27 cellular contexts compared by ENCODE assay signal in genomic region chr5:149150457-149150856, GRCh38. TPM values are rescaled to one million over a fixed set of nuclear protein-coding genes. Genes with fewer than 3 reads are reported as not detected.
DNase-seq lines count a peak whose midpoint lies in the region; ATAC-seq, FAIRE-seq and TF ChIP-seq lines count a peak whose summit lies in the region.
"Had no signal": no experiment of that assay in that cellular context is flagged by ENCODE, and none has a peak within 500 bp of the region (broad histone marks: within the 10 kb centered on the region; RNA-seq: fewer than 3 reads in every experiment).

No MANE protein-coding gene starts in this region.

- H3K9me1 ChIP-seq in K562 (ENCODE audit: control insufficient read depth, insufficient read depth, low read length): no peaks in the 10 kb centered on the region

- FAIRE-seq in K562 (lab: Jason Lieb, UNC) (no peak), HepG2 (lab: Jason Lieb, UNC) (no peak), small intestine (lab: Jason Lieb, UNC) (no peak)
- FAIRE-seq: H54, RCC 7860 had no signal

- TF ChIP-seq POLR2A in K562 (conservative IDR thresholded peaks at IDR 0.05): no peak
- TF ChIP-seq POLR2A in HepG2 (IDR thresholded peaks at IDR 0.05; ENCODE audit: insufficient read depth in 1 of 2, low read depth in 2 of 2, low read length in 2 of 2): no peak
- no peak for TF ChIP-seq POLR2A in spleen (IDR thresholded peaks at IDR 0.05)

- H3K79me2 ChIP-seq in K562 (ENCODE audit: control insufficient read depth, insufficient read depth, low read length): no peaks in the 10 kb centered on the region
- H3K79me2 ChIP-seq in HepG2 (ENCODE audit: insufficient read depth, low read length): no peaks in the 10 kb centered on the region
- H3K79me2 ChIP-seq in neural progenitor cell (ENCODE audit: low read depth): no peaks in the 10 kb centered on the region

- no peaks in the 10 kb centered on the region for H3K27me3 ChIP-seq in heart right ventricle
- peaks cover 0 to 10% of the 10 kb centered on the region in 2 experiments; a peak in 1 of 5 replicates for H3K27me3 ChIP-seq in K562 (ENCODE audit: control insufficient read depth in 2 of 2, insufficient read depth in 2 of 2, low read length in 2 of 2)
- H3K27me3 ChIP-seq in HepG2 (ENCODE audit: control insufficient read depth in 1 of 2, insufficient read depth in 2 of 2, low read length in 2 of 2): no peaks in the 10 kb centered on the region
- peaks cover 0 to 28% (median 0%) of the 10 kb centered on the region in 7 donors for H3K27me3 ChIP-seq in spleen (replicated peaks in 1 of 7)
- no peaks in the 10 kb centered on the region for H3K27me3 ChIP-seq in neural progenitor cell
- peaks cover 0 to 2% of the 10 kb centered on the region in 2 donors for H3K27me3 ChIP-seq in small intestine (ENCODE audit: control insufficient read depth in 2 of 2, insufficient read depth in 2 of 2, low read length in 2 of 2)
- H3K27me3 ChIP-seq: body of pancreas, ovary, transverse colon had no signal

- WGBS in heart right ventricle, 2 donors: 19 to 21% methylated on average over 5 of the region's 5 CpGs
- WGBS in K562 (ENCODE audit: insufficient coverage, low coverage, missing lambda C conversion rate): 7% methylated on average over 5 of the region's 5 CpGs
- WGBS in HepG2 (ENCODE audit: low lambda C conversion rate): 32% methylated on average over 5 of the region's 5 CpGs
- 21 to 48% (median 31%) methylated on average over 5 of the region's 5 CpGs for WGBS in spleen, 5 donors
- 19 to 39% (median 24%) methylated on average over 5 of the region's 5 CpGs for WGBS in small intestine, 3 donors

- intact Hi-C loops in heart right ventricle (cut with DNase I): no loop called here
- intact Hi-C loops in cardiac septum (cut with DNase I): no loop called here
- intact Hi-C loops in K562 (cut with micrococcal nuclease): no loop called here
- intact Hi-C loops in HepG2 (cut with micrococcal nuclease; ENCODE audit: unreplicated experiment): no loop called here
- intact Hi-C loops in spleen (cut with DNase I; ENCODE audit: low total_unique reads): no loop called here

- BruUV-seq in K562 (replicated peaks; lab: Mats Ljungman, UMichigan): no TSS peak
- no TSS peak for BruUV-seq in HepG2 (replicated peaks; lab: Mats Ljungman, UMichigan)

- no peak for TF ChIP-seq EP300 in K562 (IDR thresholded peaks at IDR 0.05; ENCODE audit: low read length)
- no peak for TF ChIP-seq EP300 in HepG2 (IDR thresholded peaks at IDR 0.05; ENCODE audit: low read depth in 2 of 2, low read length in 2 of 2)
- no peak for TF ChIP-seq EP300 in HepG2 (CRISPR knock-in tag; IDR thresholded peaks at IDR 0.05; ENCODE audit: borderline replicate concordance)

- H3K4me3 ChIP-seq in heart right ventricle: no peak overlapping the region
- H3K4me3 ChIP-seq in K562: no peak overlapping the region
- H3K4me3 ChIP-seq in HepG2 (replicated peaks in 1 of 3; ENCODE audit: insufficient read depth in 1 of 3, low read depth in 2 of 3, low read length in 3 of 3): no peak overlapping the region
- no peak overlapping the region for H3K4me3 ChIP-seq in spleen
- no peak overlapping the region for H3K4me3 ChIP-seq in neural progenitor cell
- no peak overlapping the region for H3K4me3 ChIP-seq in small intestine (ENCODE audit: low read depth in 1 of 2, low read length in 2 of 2)
- H3K4me3 ChIP-seq: body of pancreas, ovary, transverse colon had no signal

- CTCF ChIA-PET in K562 (lab: Yijun Ruan, JAX; ENCODE audit: low intra/inter-chr PET ratio): no interaction called here
- CTCF ChIA-PET in HepG2 (lab: Yijun Ruan, JAX; ENCODE audit: low intra/inter-chr PET ratio, low total read pairs): interaction anchor here (1.2 kb wide), 1 partner anchor 10 kb away, joined by 3 read pairs; the partner anchor contains the start of gene ABLIM3

- TF ChIP-seq RAD21 in K562 (CRISPR knock-in tag; conservative IDR thresholded peaks at IDR 0.05 in 1 of 2, IDR thresholded peaks at IDR 0.05 in 1 of 2) (no peak), HepG2 (CRISPR knock-in tag; IDR thresholded peaks at IDR 0.05) (no peak)

- peaks cover 15 to 89% (median 79%) of the 10 kb centered on the region in 9 donors for H3K4me1 ChIP-seq in heart right ventricle
- H3K4me1 ChIP-seq in K562 (replicated peaks in 1 of 2; ENCODE audit: control insufficient read depth in 2 of 2, insufficient read depth in 2 of 2, low read length in 2 of 2): peaks cover 2 to 31% of the 10 kb centered on the region in 2 experiments; a peak in 4 of 5 replicates
- H3K4me1 ChIP-seq in HepG2 (ENCODE audit: insufficient read depth, low read length): peaks cover 83% of the 10 kb centered on the region
- peaks cover 4 to 47% (median 25%) of the 10 kb centered on the region in 6 donors for H3K4me1 ChIP-seq in spleen
- H3K4me1 ChIP-seq in neural progenitor cell: no peaks in the 10 kb centered on the region
- no peaks in the 10 kb centered on the region for H3K4me1 ChIP-seq in small intestine (ENCODE audit: control insufficient read depth in 2 of 2, insufficient read depth in 1 of 2, low read depth in 1 of 2, low read length in 1 of 2)
- H3K4me1 ChIP-seq: transverse colon had no signal

- no peaks in the 10 kb centered on the region for H3K36me3 Mint-ChIP-seq in neural progenitor cell
- H3K36me3 Mint-ChIP-seq: activated CD4-positive, alpha-beta memory T cell treated with anti-CD3 and anti-CD28 coated beads for 36 hours; stimulated activated naive B cell treated with anti-CD40 and anti-IgM and Interleukin-4, amounts not matched to agents 10 μg/mL and 1 μg/mL and 100 μg/mL, for 72 hours had no signal

- H4K20me1 ChIP-seq in K562 (replicated peaks; ENCODE audit: control insufficient read depth, insufficient read depth, low read length) (no peaks in the 10 kb centered on the region), HepG2 (ENCODE audit: insufficient read depth, low read length) (no peaks in the 10 kb centered on the region), neural progenitor cell (ENCODE audit: low read depth) (no peaks in the 10 kb centered on the region)

- no peak overlapping the region for H3K9ac ChIP-seq in K562 (ENCODE audit: insufficient read depth in 1 of 2, low read depth in 2 of 2, low read length in 2 of 2)
- no peak overlapping the region for H3K9ac ChIP-seq in HepG2 (ENCODE audit: insufficient read depth, low read depth, low read length)
- no peak overlapping the region for H3K9ac ChIP-seq in neural progenitor cell
- H3K9ac ChIP-seq: KMS-11 had no signal

- H3K4me1 Mint-ChIP-seq in neural progenitor cell: peaks cover 15% of the 10 kb centered on the region
- H3K4me1 Mint-ChIP-seq: stimulated activated naive B cell treated with anti-CD40 and anti-IgM and Interleukin-4, amounts not matched to agents 10 μg/mL and 1 μg/mL and 100 μg/mL, for 72 hours had no signal

- no peaks in the 10 kb centered on the region for H3K9me3 Mint-ChIP-seq in neural progenitor cell
- H3K9me3 Mint-ChIP-seq: activated CD4-positive, alpha-beta memory T cell treated with anti-CD3 and anti-CD28 coated beads for 36 hours; activated naive CD4-positive, alpha-beta T cell treated with anti-CD3 and anti-CD28 coated beads, Interleukin-2, amount 50 U/mL, for 72 hours; activated T-cell treated with anti-CD3 and anti-CD28 coated beads, Interleukin-2, amount 50 U/mL, for 24 hours had no signal

- DNase-seq in heart right ventricle (no peak), cardiac septum (ENCODE audit: low spot score) (no peak), K562 (ENCODE audit: extremely low read depth in 1 of 4, low spot score in 3 of 4) (no peak), HepG2 (ENCODE audit: low spot score) (no peak), spleen (no peak), neural progenitor cell (ENCODE audit: low spot score) (no peak), small intestine (no peak)
- DNase-seq: ACHN; activated CD4-positive, alpha-beta memory T cell treated with anti-CD3 and anti-CD28 coated beads for 36 hours; activated T-cell treated with anti-CD3 and anti-CD28 coated beads, Interleukin-2, amount 50 U/mL, for 24 hours; body of pancreas; erythroblast; hypothalamus; NCI-H1417; NCI-H2171 treated with DMSO at 0.1 percent for 48 hours; NCI-H82; ovary; stimulated activated CD4-positive, alpha-beta T cell treated with anti-CD3 and anti-CD28 coated beads, Interleukin-12 subunit alpha, Interleukin-12 subunit beta, amount 100 ng/mL, for 4 hours; stimulated activated naive B cell treated with anti-CD40 and anti-IgM and Interleukin-4, amounts not matched to agents 10 μg/mL and 1 μg/mL and 100 μg/mL, for 72 hours; transverse colon; WERI-Rb-1 had no signal

- POLR2A ChIA-PET in K562 (lab: Yijun Ruan, JAX): no interaction called here
- POLR2A ChIA-PET in HepG2 (lab: Yijun Ruan, JAX): interaction anchor here (1.4 to 8.0 kb wide), 3 partner anchors 8 to 24 kb away, joined by 3 to 89 read pairs (median 74); no protein-coding TSS in a partner anchor

- in situ Hi-C loops in K562 (cut with MboI) (no loop called here), HepG2 (cut with HindIII; ENCODE audit: extremely low pct_ligation_motif_present, low pct_unique_long_range_greater_than_20kb) (no loop called here)

- H3K9me3 ChIP-seq in heart right ventricle (peaks cover 0 to 10% (median 0%) of the 10 kb centered on the region in 11 donors), K562 (replicated peaks; ENCODE audit: control insufficient read depth, insufficient read depth, low read depth, low read length) (no peaks in the 10 kb centered on the region), HepG2 (ENCODE audit: low read length) (no peaks in the 10 kb centered on the region), spleen (peaks cover 0 to 14% (median 0%) of the 10 kb centered on the region in 8 donors), neural progenitor cell (ENCODE audit: low read depth) (no peaks in the 10 kb centered on the region), small intestine (ENCODE audit: control insufficient read depth, low read depth) (no peaks in the 10 kb centered on the region)
- H3K9me3 ChIP-seq: body of pancreas, ovary, transverse colon had no signal

- no peaks in the 10 kb centered on the region for H3F3A ChIP-seq in neural progenitor cell (ENCODE audit: low read depth)

- H3K4me2 ChIP-seq in K562 (ENCODE audit: insufficient read depth, low read length) (no peak overlapping the region), HepG2 (ENCODE audit: low read depth, low read length) (no peak overlapping the region), neural progenitor cell (no peak overlapping the region)
- H3K4me2 ChIP-seq: KMS-11 had no signal

- H2AFZ ChIP-seq in K562 (ENCODE audit: low read depth, low read length): no peak overlapping the region
- no peak overlapping the region for H2AFZ ChIP-seq in HepG2 (ENCODE audit: low read length)
- no peak overlapping the region for H2AFZ ChIP-seq in neural progenitor cell (replicated peaks)

- ATAC-seq in heart right ventricle: peak in 6 of 8 donors; percentile 18 to 62 (median 46)
- ATAC-seq in K562: no peak
- ATAC-seq in HepG2: no peak
- no peak for ATAC-seq in HG02763 (IDR thresholded peaks at IDR 0.05; ENCODE audit: unreplicated experiment)
- ATAC-seq: activated naive CD4-positive, alpha-beta T cell treated with anti-CD3 and anti-CD28 coated beads, Interleukin-2, amount 50 U/mL, for 72 hours; body of pancreas; stimulated activated naive B cell treated with anti-CD40 and anti-IgM and Interleukin-4, amounts not matched to agents 10 μg/mL and 1 μg/mL and 100 μg/mL, for 72 hours had no signal

- no peak overlapping the region for H3K4me3 Mint-ChIP-seq in neural progenitor cell
- H3K4me3 Mint-ChIP-seq: activated CD4-positive, alpha-beta memory T cell treated with anti-CD3 and anti-CD28 coated beads for 36 hours; activated T-cell treated with anti-CD3 and anti-CD28 coated beads, Interleukin-2, amount 50 U/mL, for 24 hours; stimulated activated naive B cell treated with anti-CD40 and anti-IgM and Interleukin-4, amounts not matched to agents 10 μg/mL and 1 μg/mL and 100 μg/mL, for 72 hours had no signal

- H3K27ac ChIP-seq in heart right ventricle: peak overlapping the region; percentile 64 to 94 (median 88)
- H3K27ac ChIP-seq in K562 (ENCODE audit: extremely low read depth, low read depth, low read length): no peak overlapping the region
- H3K27ac ChIP-seq in HepG2 (ENCODE audit: extremely low read length, insufficient read depth, low read length): peak overlapping the region; percentile 4
- peak overlapping the region in 1 of 8 donors; percentile 4 for H3K27ac ChIP-seq in spleen
- H3K27ac ChIP-seq in neural progenitor cell: no peak overlapping the region
- no peak overlapping the region for H3K27ac ChIP-seq in small intestine (ENCODE audit: low read depth in 1 of 2, low read length in 1 of 2)
- H3K27ac ChIP-seq: body of pancreas, HL-60, KMS-11, ovary, transverse colon, WERI-Rb-1 had no signal

- TF ChIP-seq CTCF in heart right ventricle (IDR thresholded peaks at IDR 0.05): no peak
- TF ChIP-seq CTCF in K562 (IDR thresholded peaks at IDR 0.05 in 2 of 3, conservative IDR thresholded peaks at IDR 0.05 in 1 of 3; ENCODE audit: insufficient read depth in 2 of 3, low read depth in 1 of 3, low read length in 3 of 3): no peak
- no peak for TF ChIP-seq CTCF in HepG2 (CRISPR knock-in tag; IDR thresholded peaks at IDR 0.05)
- no peak for TF ChIP-seq CTCF in spleen (IDR thresholded peaks at IDR 0.05 in 8 of 11, conservative IDR thresholded peaks at IDR 0.05 in 3 of 11)
- TF ChIP-seq CTCF in neural progenitor cell (IDR thresholded peaks at IDR 0.05): no peak

- no peaks in the 10 kb centered on the region for H3K36me3 ChIP-seq in heart right ventricle
- H3K36me3 ChIP-seq in K562 (ENCODE audit: control insufficient read depth, insufficient read depth, low read length): no peaks in the 10 kb centered on the region
- no peaks in the 10 kb centered on the region for H3K36me3 ChIP-seq in HepG2 (replicated peaks in 1 of 2; ENCODE audit: control insufficient read depth in 1 of 2, insufficient read depth in 2 of 2, low read length in 2 of 2)
- H3K36me3 ChIP-seq in spleen: no peaks in the 10 kb centered on the region
- H3K36me3 ChIP-seq in neural progenitor cell: no peaks in the 10 kb centered on the region
- H3K36me3 ChIP-seq in small intestine (ENCODE audit: control insufficient read depth in 2 of 2, insufficient read depth in 2 of 2, low read length in 2 of 2): no peaks in the 10 kb centered on the region
- H3K36me3 ChIP-seq: ovary, transverse colon, WERI-Rb-1 had no signal

- no peak overlapping the region for H3K27ac Mint-ChIP-seq in neural progenitor cell
- H3K27ac Mint-ChIP-seq: activated CD4-positive, alpha-beta memory T cell treated with anti-CD3 and anti-CD28 coated beads for 36 hours; activated naive CD4-positive, alpha-beta T cell treated with anti-CD3 and anti-CD28 coated beads, Interleukin-2, amount 50 U/mL, for 72 hours; activated T-cell treated with anti-CD3 and anti-CD28 coated beads, Interleukin-2, amount 50 U/mL, for 24 hours; stimulated activated naive B cell treated with anti-CD40 and anti-IgM and Interleukin-4, amounts not matched to agents 10 μg/mL and 1 μg/mL and 100 μg/mL, for 72 hours had no signal

- no peaks in the 10 kb centered on the region for H3K27me3 Mint-ChIP-seq in neural progenitor cell (ENCODE audit: insufficient read depth, low read depth)

RNA-seq across cellular contexts. Expression of gene ABLIM3, which starts 9.2 kb away (rescaled TPM):
- total RNA-seq in heart right ventricle (100 to 1,000 TPM in 7 of 10 donors, 10 to 100 TPM in 3; 66.8 to 189 (median 106) TPM), cardiac septum (118 TPM), K562 (2014; rRNA removed) (0.08 and 0.14 TPM in 2 replicates), K562 (2014; rRNA removed; fragmentation: Illumina TruSeq; extraction: Trizol) (0.11 and 0.13 TPM in 2 replicates), K562 (2015; rRNA removed; fragmentation: Illumina TruSeq; extraction: Trizol) (0.04 and 0.08 TPM in 2 replicates), K562 (2021) (0.34 and 0.38 TPM in 2 replicates), HepG2 (2016; rRNA removed; fragmentation: Illumina TruSeq; extraction: Trizol) (0.53 and 0.67 TPM in 2 replicates), spleen (10 to 100 TPM; 12.8 to 32.9 (median 22.0) TPM), neural progenitor cell (ENCODE audit: low replicate concordance) (not detected in 2 replicates)
- polyA plus RNA-seq in heart right ventricle (10 to 100 TPM; 53.6 to 54.1 TPM), K562 (2011; rRNA removed) (0.03 TPM in 2 replicates), K562 (2014; fragmentation: Illumina TruSeq; extraction: Trizol) (0.19 and 0.26 TPM in 2 replicates), K562 (2014; fragmentation: Nextera tagmentation; extraction: Ambion mirVana) (under 1 TPM; 0.08 to 0.10 TPM), K562 (2014; rRNA removed) (0.15 and 0.22 TPM in 2 replicates), HepG2 (2011; rRNA removed) (6.3 and 9.7 TPM in 2 replicates), spleen (1 to 10 TPM; 3.3 to 5.2 (median 4.5) TPM), small intestine (10 to 100 TPM in 1 of 3 donors, 1 to 10 TPM in 1, under 1 TPM in 1; 0.89 to 10.0 (median 6.5) TPM)
- total RNA-seq in K562 (2011; cell fraction: chromatin; rRNA removed; ENCODE audit: low replicate concordance): 0.44 and 0.48 TPM in 2 replicates
- 0.26 and 0.50 TPM in 2 replicates for total RNA-seq in K562 (2011; cell fraction: nucleolus; rRNA removed)
- 0.23 and 0.29 TPM in 2 replicates for total RNA-seq in K562 (2011; cell fraction: nucleoplasm; rRNA removed)
- 0.07 TPM in 1 of 2 replicates, not detected in the other for polyA plus RNA-seq in K562 (2011; cell fraction: cytosol; rRNA removed)
- 0.10 TPM in 1 of 2 replicates, not detected in the other for polyA plus RNA-seq in K562 (2011; cell fraction: nucleus; rRNA removed)
- 0.46 and 7.8 TPM in 2 replicates for polyA plus RNA-seq in K562 (2012)
- 0.11 TPM in 1 of 2 replicates, not detected in the other for polyA minus RNA-seq in K562 (2011; rRNA and poly(A)+ RNA removed)
- not detected in 2 replicates for polyA minus RNA-seq in K562 (2011; cell fraction: cytosol; rRNA and poly(A)+ RNA removed)
- polyA minus RNA-seq in K562 (2011; cell fraction: nucleus; rRNA and poly(A)+ RNA removed): not detected in 2 replicates
- 0.26 and 0.61 TPM in 2 replicates for total RNA-seq in HepG2 (2016; cell fraction: cytosol; rRNA removed; fragmentation: Illumina TruSeq; extraction: Trizol; ENCODE audit: low read depth)
- total RNA-seq in HepG2 (2016; cell fraction: insoluble cytoplasmic fraction; rRNA removed; fragmentation: Illumina TruSeq; extraction: Trizol): 0.61 and 0.63 TPM in 2 replicates
- total RNA-seq in HepG2 (2016; cell fraction: membrane; rRNA removed; fragmentation: Illumina TruSeq; extraction: Trizol): 0.90 and 0.93 TPM in 2 replicates
- total RNA-seq in HepG2 (2016; cell fraction: nucleus; rRNA removed; fragmentation: Illumina TruSeq; extraction: Trizol): 0.72 and 1.0 TPM in 2 replicates
- 4.9 and 6.0 TPM in 2 replicates for polyA plus RNA-seq in HepG2 (2011; cell fraction: cytosol; rRNA removed)
- polyA plus RNA-seq in HepG2 (2011; cell fraction: nucleus; rRNA removed): 24.1 and 26.3 TPM in 2 replicates
- polyA plus RNA-seq in HepG2 (2012): 10.3 and 13.7 TPM in 2 replicates
- polyA plus RNA-seq in HepG2 (2016; cell fraction: cytosol; fragmentation: Illumina TruSeq; extraction: Trizol; ENCODE audit: low read depth): 0.49 and 0.66 TPM in 2 replicates
- polyA plus RNA-seq in HepG2 (2016; cell fraction: insoluble cytoplasmic fraction; fragmentation: Illumina TruSeq; extraction: Trizol; ENCODE audit: low read depth): 0.87 and 1.1 TPM in 2 replicates
- polyA plus RNA-seq in HepG2 (2016; cell fraction: membrane; fragmentation: Illumina TruSeq; extraction: Trizol; ENCODE audit: low read depth): 1.1 and 1.4 TPM in 2 replicates
- polyA plus RNA-seq in HepG2 (2016; cell fraction: nucleus; fragmentation: Illumina TruSeq; extraction: Trizol; ENCODE audit: insufficient read depth, low read depth): 1.6 and 2.5 TPM in 2 replicates
- polyA minus RNA-seq in HepG2 (2011; rRNA and poly(A)+ RNA removed; ENCODE audit: low replicate concordance): 3.1 and 22.0 TPM in 2 replicates
- polyA minus RNA-seq in HepG2 (2011; cell fraction: cytosol; rRNA and poly(A)+ RNA removed): 2.4 and 4.0 TPM in 2 replicates
- polyA minus RNA-seq in HepG2 (2011; cell fraction: nucleus; rRNA and poly(A)+ RNA removed): 15.7 and 24.0 TPM in 2 replicates

Comparison
In these comparisons a context has a peak if more than half of its experiments do, and no peak if none do; other contexts are left out.
1. ATAC-seq: peak in heart right ventricle (6 of 8); none in K562 (single experiment), HepG2 (single experiment) and HG02763 (single experiment).
2. H3K27ac ChIP-seq: peak in heart right ventricle (10 of 10) and HepG2 (single experiment); none in K562 (single experiment), neural progenitor cell (single experiment) and small intestine (0 of 2).
3. RNA of gene ABLIM3, which starts 9.2 kb away (total RNA-seq): 118 TPM in cardiac septum (single experiment), 66.8 to 189 TPM in heart right ventricle and 12.8 to 32.9 TPM in spleen; 0.26 to 1.0 TPM in HepG2, 0.04 to 0.50 TPM in K562 and not detected in neural progenitor cell; every median in the first group is over 4 times any median in the second.